In genomic region chr2:135876770-135877169, GRCh38 we compare ENCODE assay signal across 8 cellular contexts. TPM values are rescaled to one million over a fixed set of nuclear protein-coding genes. Genes with fewer than 3 reads are reported as not detected.
DNase-seq lines count a peak whose midpoint lies in the region; ATAC-seq and TF ChIP-seq lines count a peak whose summit lies in the region.
"Not testable (repeated sequence)": the region's sequence is repeated elsewhere in the genome, so short reads cannot be mapped to it uniquely, and the experiment has no call there.

No MANE protein-coding gene starts in this region.

- H3K4me1 ChIP-seq in KMS-11 (ENCODE audit: low read depth, poor library complexity, severe bottlenecking), result peaks cover 12% of the 10 kb centered on the region
- not testable (repeated sequence) for H3K4me1 ChIP-seq in prostate gland (replicated peaks); urinary bladder (ENCODE audit: insufficient read depth)

- H3K4me3 ChIP-seq in KMS-11 (IDR thresholded peaks at IDR 0.05; ENCODE audit: insufficient read depth, low read depth, low read length), result not testable (repeated sequence)
- H3K4me3 ChIP-seq in WI38 (ENCODE audit: low read depth, low read length) (peak overlapping the region; percentile 80), astrocyte of the cerebellum (ENCODE audit: low read depth, low read length) (peak overlapping the region; percentile 78), fibroblast of mammary gland (ENCODE audit: control insufficient read depth, low read depth, low read length) (peak overlapping the region; percentile 73), prostate gland (peak overlapping the region; percentile 55 to 62), urinary bladder (ENCODE audit: low read depth, low read length) (peak overlapping the region; percentile 66)

- not testable (repeated sequence) for H3K36me3 ChIP-seq in KMS-11 (ENCODE audit: insufficient read depth); prostate gland; urinary bladder (ENCODE audit: insufficient read depth)

- peak overlapping the region; percentile 90 for H3K27ac Mint-ChIP-seq in Calu3 (ENCODE audit: unreplicated experiment)
- peak overlapping the region; percentile 56 for H3K27ac Mint-ChIP-seq in memory B cell

- H4K20me1 ChIP-seq in KMS-11 (ENCODE audit: insufficient read depth), result peaks cover 12% of the 10 kb centered on the region

- not testable (repeated sequence) for TF ChIP-seq CTCF in Calu3 (IDR thresholded peaks at IDR 0.05; ENCODE audit: unreplicated experiment); KMS-11 (conservative IDR thresholded peaks at IDR 0.05; ENCODE audit: low read depth, low read length); WI38 (IDR thresholded peaks at IDR 0.05; ENCODE audit: low read depth, low read length); astrocyte of the cerebellum (IDR thresholded peaks at IDR 0.05; ENCODE audit: low read depth, low read length, missing control alignments); fibroblast of mammary gland (conservative IDR thresholded peaks at IDR 0.05; ENCODE audit: control insufficient read depth, insufficient read depth, low read depth, low read length); prostate gland (IDR thresholded peaks at IDR 0.05)

- H3K9me3 ChIP-seq in prostate gland, result not testable (repeated sequence)

- peaks cover 40% of the 10 kb centered on the region for H3K79me2 ChIP-seq in KMS-11 (ENCODE audit: insufficient read depth, low read depth)

- H3K4me1 Mint-ChIP-seq in Calu3 (ENCODE audit: low read depth, unreplicated experiment) (peaks cover 32% of the 10 kb centered on the region), memory B cell (peaks cover 23% of the 10 kb centered on the region)

- in situ Hi-C loops in astrocyte of the cerebellum (cut with HindIII; ENCODE audit: low sequenced_read_pairs), result not testable (repeated sequence)

- peaks cover 28% of the 10 kb centered on the region for H3K36me3 Mint-ChIP-seq in Calu3 (ENCODE audit: insufficient read depth, unreplicated experiment)
- H3K36me3 Mint-ChIP-seq in memory B cell, result not testable (repeated sequence)

- TF ChIP-seq POLR2A in prostate gland (IDR thresholded peaks at IDR 0.05), result not testable (repeated sequence)

- peak overlapping the region; percentile 52; the same call in 1 of the 2 replicates for H2AFZ ChIP-seq in KMS-11 (ENCODE audit: low read depth)

- H3K4me3 Mint-ChIP-seq in Calu3 (ENCODE audit: low read depth, unreplicated experiment), result peak overlapping the region; percentile 90
- H3K4me3 Mint-ChIP-seq in memory B cell, result peak overlapping the region; percentile 84

- peak overlapping the region; percentile 97; the same call in 1 of the 2 replicates for H3K9ac ChIP-seq in KMS-11

- H3K27ac ChIP-seq in KMS-11 (peak overlapping the region; percentile 96; the same call in 1 of the 2 replicates), prostate gland (peak overlapping the region; percentile 68 to 80)
- not testable (repeated sequence) for H3K27ac ChIP-seq in urinary bladder (ENCODE audit: low read depth)

- peak overlapping the region; percentile 29; the same call in 1 of the 2 replicates for H3K4me2 ChIP-seq in KMS-11

- CTCF ChIA-PET in Calu3 (lab: Charles Lee), result not testable (repeated sequence)

- not testable (repeated sequence) for ATAC-seq in memory B cell (ENCODE audit: low read depth)

- H3K27me3 Mint-ChIP-seq in Calu3 (ENCODE audit: unreplicated experiment); memory B cell: not testable (repeated sequence)

- 83% methylated on average over 15 of the region's 15 CpGs for WGBS in prostate gland
- WGBS in urinary bladder, result 86% methylated on average over 15 of the region's 15 CpGs

- not testable (repeated sequence) for H3K27me3 ChIP-seq in KMS-11 (ENCODE audit: insufficient read depth, low read depth); prostate gland (replicated peaks; ENCODE audit: insufficient read depth)

- H3K9me3 Mint-ChIP-seq in Calu3 (ENCODE audit: low read depth, unreplicated experiment); memory B cell: not testable (repeated sequence)

- BruUV-seq in Calu3 (replicated peaks; lab: Mats Ljungman, UMichigan), result not testable (repeated sequence)

- DNase-seq in Calu3; astrocyte of the cerebellum (ENCODE audit: low read depth); fibroblast of mammary gland (ENCODE audit: low read depth); memory B cell (ENCODE audit: low spot score in 2 of 2); prostate gland (ENCODE audit: low spot score): not testable (repeated sequence)

- intact Hi-C loops in Calu3 (cut with micrococcal nuclease; ENCODE audit: unreplicated experiment), result not testable (repeated sequence)
- intact Hi-C loops in prostate gland (cut with DNase I), result loop anchor here (10.0 kb wide), 1 partner anchor 132 kb away; the partner anchor contains the start of gene UBXN4

RNA-seq across cellular contexts. Expression of gene MCM6, which starts 0.5 kb away (rescaled TPM):
- 40.0 and 44.1 TPM in 2 replicates for total RNA-seq in Calu3 (2022)
- 10 to 100 TPM in 1 of 2 donors, 1 to 10 TPM in 1; 6.8 to 19.8 TPM for total RNA-seq in prostate gland
- total RNA-seq in urinary bladder, result 28.2 TPM
- 14.5 TPM for polyA plus RNA-seq in urinary bladder

RNA-seq across cellular contexts. Expression of gene LCT, which starts 39.8 kb away (rescaled TPM):
- 1.3 and 1.4 TPM in 2 replicates for total RNA-seq in Calu3 (2022)
- under 1 TPM in 1 of 2 donors, not detected in 1; 0.57 TPM for total RNA-seq in prostate gland
- not detected for total RNA-seq in urinary bladder
- not detected for polyA plus RNA-seq in urinary bladder
